In genomic region chr6:33981421-33981820, GRCh38 we compare ENCODE assay signal across 18 cellular contexts.
DNase-seq lines count a peak whose midpoint lies in the region; TF ChIP-seq lines count a peak whose summit lies in the region.
"Had no signal": no experiment of that assay in that cellular context is flagged by ENCODE, and none has a peak within 500 bp of the region (broad histone marks: within the 10 kb centered on the region; RNA-seq: fewer than 3 reads in every experiment).

No MANE protein-coding gene starts in this region.

- H3K9me3 Mint-ChIP-seq in chondrocyte (ENCODE audit: low read depth): peaks cover under 1% of the 10 kb centered on the region
- no peaks in the 10 kb centered on the region for H3K9me3 Mint-ChIP-seq in activated T-helper 2 cell treated with anti-CD3 and anti-CD28 coated beads, Interferon-gamma antibody, Interleukin-2, Interleukin-4, amounts not matched to agents 10 μg/mL and 5 μg/mL and 100 μg/mL, durations not matched to agents 14 hours and 24 hours and 36 hours

- H3K4me1 Mint-ChIP-seq in chondrocyte (ENCODE audit: low read depth): no peaks in the 10 kb centered on the region
- H3K4me1 Mint-ChIP-seq in activated T-helper 2 cell treated with anti-CD3 and anti-CD28 coated beads, Interferon-gamma antibody, Interleukin-2, Interleukin-4, amounts not matched to agents 10 μg/mL and 5 μg/mL and 100 μg/mL, durations not matched to agents 14 hours and 24 hours and 36 hours (ENCODE audit: low read depth): peaks cover 3% of the 10 kb centered on the region

- H3K27ac Mint-ChIP-seq in chondrocyte (ENCODE audit: unreplicated experiment): no peak overlapping the region
- H3K27ac Mint-ChIP-seq in activated T-helper 2 cell treated with anti-CD3 and anti-CD28 coated beads, Interferon-gamma antibody, Interleukin-2, Interleukin-4, amounts not matched to agents 10 μg/mL and 5 μg/mL and 100 μg/mL, durations not matched to agents 14 hours and 24 hours and 36 hours: no peak overlapping the region

- DNase-seq in activated CD8-positive, alpha-beta memory T cell treated with anti-CD3 and anti-CD28 coated beads, Interleukin-2, amount 50 U/mL, for 4 hours: peak; percentile 13
- DNase-seq in activated CD8-positive, alpha-beta memory T cell treated with anti-CD3 and anti-CD28 coated beads for 24 hours: no peak
- DNase-seq in chondrocyte (ENCODE audit: low spot score) (peak; percentile 35), ureter (ENCODE audit: low spot score) (peak; percentile 17), NCI-H1092 (lab: John Stamatoyannopoulos, UW) (no peak)
- DNase-seq in stimulated activated CD4-positive, alpha-beta T cell treated with anti-CD3 and anti-CD28 coated beads, Interleukin-2, amount 100 ng/mL, for 48 hours: no peak
- no peak for DNase-seq in activated T-helper 2 cell treated with anti-CD3 and anti-CD28 coated beads, Interferon-gamma antibody, Interleukin-2, Interleukin-4, amounts not matched to agents 10 μg/mL and 5 μg/mL and 100 μg/mL, durations not matched to agents 14 hours and 24 hours and 36 hours (ENCODE audit: low spot score)
- DNase-seq: COR-L47, DMS153, EL, HCEC 1CT, NCI-H1417 treated with DMSO at 0.1 percent for 48 hours, NCI-H2029, NCI-H510A had no signal

- H3K36me3 ChIP-seq in mucosa of rectum (ENCODE audit: control insufficient read depth in 2 of 2, insufficient read depth in 2 of 2, low read length in 2 of 2): no peaks in the 10 kb centered on the region
- H3K36me3 ChIP-seq: Peyer's patch had no signal

- H3K9me3 ChIP-seq in mucosa of rectum (ENCODE audit: control insufficient read depth in 2 of 2, low read length in 2 of 2): no peaks in the 10 kb centered on the region
- H3K9me3 ChIP-seq: A549, Peyer's patch had no signal

- H3K27me3 Mint-ChIP-seq in chondrocyte (ENCODE audit: low read depth): peaks cover 10% of the 10 kb centered on the region
- H3K27me3 Mint-ChIP-seq in activated T-helper 2 cell treated with anti-CD3 and anti-CD28 coated beads, Interferon-gamma antibody, Interleukin-2, Interleukin-4, amounts not matched to agents 10 μg/mL and 5 μg/mL and 100 μg/mL, durations not matched to agents 14 hours and 24 hours and 36 hours (ENCODE audit: low read depth): peaks cover 14% of the 10 kb centered on the region

- intact Hi-C loops in activated T-helper 2 cell treated with anti-CD3 and anti-CD28 coated beads, Interferon-gamma antibody, Interleukin-2, Interleukin-4, amounts not matched to agents 10 μg/mL and 5 μg/mL and 100 μg/mL, durations not matched to agents 14 hours and 24 hours and 36 hours (cut with micrococcal nuclease): no loop called here

- peaks cover 30 to 58% of the 10 kb centered on the region in 2 donors for H3K4me1 ChIP-seq in mucosa of rectum (ENCODE audit: control insufficient read depth in 2 of 2, insufficient read depth in 2 of 2, low read length in 2 of 2)
- H3K4me1 ChIP-seq: A549, Peyer's patch had no signal

- peaks cover 3% of the 10 kb centered on the region for H3K36me3 Mint-ChIP-seq in chondrocyte (ENCODE audit: low read depth)
- H3K36me3 Mint-ChIP-seq in activated T-helper 2 cell treated with anti-CD3 and anti-CD28 coated beads, Interferon-gamma antibody, Interleukin-2, Interleukin-4, amounts not matched to agents 10 μg/mL and 5 μg/mL and 100 μg/mL, durations not matched to agents 14 hours and 24 hours and 36 hours (ENCODE audit: low read depth): no peaks in the 10 kb centered on the region

- H3K4me3 Mint-ChIP-seq in chondrocyte (ENCODE audit: unreplicated experiment): no peak overlapping the region
- no peak overlapping the region for H3K4me3 Mint-ChIP-seq in activated T-helper 2 cell treated with anti-CD3 and anti-CD28 coated beads, Interferon-gamma antibody, Interleukin-2, Interleukin-4, amounts not matched to agents 10 μg/mL and 5 μg/mL and 100 μg/mL, durations not matched to agents 14 hours and 24 hours and 36 hours (ENCODE audit: low read depth)

- peak overlapping the region; percentile 19 to 43 for H3K27ac ChIP-seq in mucosa of rectum (ENCODE audit: low read depth in 2 of 2, low read length in 2 of 2)
- H3K27ac ChIP-seq: A549, C4-2B, Peyer's patch had no signal

- TF ChIP-seq CTCF in chondrocyte (IDR thresholded peaks at IDR 0.05): no peak

- H3K4me3 ChIP-seq in mucosa of rectum (ENCODE audit: low read length in 2 of 2): no peak overlapping the region
- H3K4me3 ChIP-seq: A549, Peyer's patch had no signal

- H3K27me3 ChIP-seq in mucosa of rectum (ENCODE audit: control insufficient read depth in 2 of 2, insufficient read depth in 2 of 2, low read length in 2 of 2): peaks cover 0 to 3% of the 10 kb centered on the region in 2 donors
- H3K27me3 ChIP-seq: Peyer's patch had no signal

- no peak overlapping the region for H3K9ac ChIP-seq in mucosa of rectum (ENCODE audit: low read depth in 1 of 2, low read length in 2 of 2)

Comparison
In these comparisons a context has a peak if more than half of its experiments do, and no peak if none do; other contexts are left out.
1. DNase-seq: peak in activated CD8-positive, alpha-beta memory T cell treated with anti-CD3 and anti-CD28 coated beads, Interleukin-2, amount 50 U/mL, for 4 hours (single experiment), chondrocyte (single experiment) and ureter (single experiment); none in activated CD8-positive, alpha-beta memory T cell treated with anti-CD3 and anti-CD28 coated beads for 24 hours (single experiment), stimulated activated CD4-positive, alpha-beta T cell treated with anti-CD3 and anti-CD28 coated beads, Interleukin-2, amount 100 ng/mL, for 48 hours (0 of 2), activated T-helper 2 cell treated with anti-CD3 and anti-CD28 coated beads, Interferon-gamma antibody, Interleukin-2, Interleukin-4, amounts not matched to agents 10 μg/mL and 5 μg/mL and 100 μg/mL, durations not matched to agents 14 hours and 24 hours and 36 hours (single experiment) and NCI-H1092 (single experiment).